Comparison of ENCODE assay signal across 8 cellular contexts in the genomic region with DNA sequence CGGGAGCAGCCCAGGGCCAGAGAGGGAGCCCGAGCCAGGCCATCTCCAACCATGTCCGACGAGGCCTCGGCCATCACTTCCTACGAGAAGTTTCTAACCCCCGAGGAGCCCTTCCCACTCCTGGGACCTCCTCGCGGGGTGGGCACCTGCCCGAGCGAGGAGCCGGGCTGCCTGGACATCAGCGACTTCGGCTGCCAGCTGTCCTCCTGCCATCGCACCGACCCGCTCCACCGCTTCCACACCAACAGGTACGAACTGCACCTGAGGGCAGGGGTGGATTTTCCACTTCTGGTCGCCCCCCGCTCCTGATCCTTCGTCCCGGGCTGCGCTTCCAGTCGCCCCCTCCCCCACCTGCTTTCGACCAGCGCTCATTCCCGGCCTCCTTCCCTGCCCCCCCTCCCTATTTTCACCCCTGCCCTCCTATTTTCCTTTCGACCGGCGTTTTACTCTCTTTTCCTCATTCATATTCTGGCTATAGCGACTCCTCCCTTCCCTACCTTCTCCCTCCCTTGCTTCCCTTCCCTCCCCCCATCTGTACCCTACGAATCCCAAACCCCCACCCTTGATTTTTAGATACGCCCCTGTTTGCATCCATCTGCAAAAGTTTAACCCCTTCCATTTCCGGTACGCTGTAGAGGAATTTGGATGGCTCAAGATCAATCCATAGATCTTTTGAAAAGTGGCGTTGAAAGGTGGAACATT. TPM values are rescaled to one million over a fixed set of nuclear protein-coding genes. Genes with fewer than 3 reads are reported as not detected.
DNase-seq lines count a peak whose midpoint lies in the region; ATAC-seq, FAIRE-seq and TF ChIP-seq lines count a peak whose summit lies in the region.

No MANE protein-coding gene starts in this region.

- POLR2A ChIA-PET in GM12878 (lab: Charles Lee): interaction anchor here (0.6 to 3.7 kb wide), 2 partner anchors 10 to 20 kb away, joined by 6 to 16 read pairs; partner anchors contain the start of gene SLC25A53

- intact Hi-C loops in GM12878 (cut with micrococcal nuclease; ENCODE audit: unreplicated experiment) (loop anchor here (1.0 kb wide), 1 partner anchor 10 kb away; the partner anchor contains the start of gene SLC25A53), lower lobe of right lung (cut with DNase I) (no loop called here)

- no TSS peak for BruUV-seq in GM12878 (replicated peaks; lab: Mats Ljungman, UMichigan)

- H3K4me2 ChIP-seq in BLaER1: peak overlapping the region; percentile 63
- H3K4me2 ChIP-seq in GM12878 (ENCODE audit: control insufficient read depth, insufficient read depth): 0 out of 2 replicates have a peak overlapping the region, but pooled peaks have one; percentile 32

- RAD21 ChIA-PET in GM12878 (lab: Charles Lee; ENCODE audit: unreplicated experiment): no interaction called here

- H3K4me3 ChIP-seq in BLaER1 (peak overlapping the region; percentile 85), GM12878 (peak overlapping the region; percentile 73), lower lobe of right lung (peak overlapping the region; percentile 78), tibial nerve (peak overlapping the region; percentile 54 to 87 (median 70))

- H3K27me3 ChIP-seq in BLaER1 (no peaks in the 10 kb centered on the region), GM12878 (replicated peaks in 1 of 2; ENCODE audit: control insufficient read depth in 2 of 2, insufficient read depth in 2 of 2, low read length in 1 of 2) (no peaks in the 10 kb centered on the region), lower lobe of right lung (ENCODE audit: low read depth) (no peaks in the 10 kb centered on the region), tibial nerve (peaks cover 0 to 7% of the 10 kb centered on the region in 2 donors)

- H3K9me3 ChIP-seq in BLaER1: peaks cover 7% of the 10 kb centered on the region
- H3K9me3 ChIP-seq in GM12878 (replicated peaks; ENCODE audit: control insufficient read depth, insufficient read depth, low read length): no peaks in the 10 kb centered on the region; the same call in 2 of the 3 replicates
- no peaks in the 10 kb centered on the region for H3K9me3 ChIP-seq in lower lobe of right lung
- H3K9me3 ChIP-seq in tibial nerve: no peaks in the 10 kb centered on the region

- H3K36me3 ChIP-seq in BLaER1 (no peaks in the 10 kb centered on the region), GM12878 (ENCODE audit: control insufficient read depth in 2 of 2, insufficient read depth in 2 of 2, low read length in 1 of 2) (no peaks in the 10 kb centered on the region), lower lobe of right lung (no peaks in the 10 kb centered on the region), tibial nerve (no peaks in the 10 kb centered on the region)

- FAIRE-seq in GM12878 (lab: Jason Lieb, UNC): no peak

- no peak for TF ChIP-seq EP300 in GM12878 (IDR thresholded peaks at IDR 0.05; ENCODE audit: borderline replicate concordance in 1 of 2, control insufficient read depth in 1 of 2, low read depth in 2 of 2, low read length in 2 of 2)
- no peak for TF ChIP-seq EP300 in tibial nerve (IDR thresholded peaks at IDR 0.05)

- H3K4me1 ChIP-seq in BLaER1 (peaks cover 16% of the 10 kb centered on the region), GM12878 (ENCODE audit: control insufficient read depth, insufficient read depth, low read length) (peaks cover 4% of the 10 kb centered on the region), lower lobe of right lung (peaks cover 9% of the 10 kb centered on the region), tibial nerve (peaks cover 0 to 22% (median 5%) of the 10 kb centered on the region in 4 donors)

- WGBS in GM12878 (ENCODE audit: insufficient coverage, insufficient replicate concordance, low lambda C conversion rate, missing lambda C conversion rate): 8% methylated on average over 27 of the region's 37 CpGs
- 0 to 39% methylated on average over 17 to 36 of the region's 37 CpGs for WGBS in tibial nerve, 2 donors

- CTCF ChIA-PET in GM12878 (lab: Yijun Ruan, JAX): interaction anchor here (0.6 to 2.3 kb wide), 2 partner anchors 24 to 28 kb away, joined by 3 to 12 read pairs; no protein-coding TSS in a partner anchor

- H3K79me2 ChIP-seq in GM12878 (ENCODE audit: control insufficient read depth, insufficient read depth, low read length): peaks cover 21% of the 10 kb centered on the region

- SMC1A ChIA-PET in GM12878 (lab: Charles Lee; ENCODE audit: uncharacterized antibody, unreplicated experiment): interaction anchor here (1.0 to 3.2 kb wide), 2 partner anchors 10 to 58 kb away, joined by 3 to 20 read pairs; partner anchors contain the start of gene SLC25A53

- no peak for TF ChIP-seq CTCF in GM12878 (IDR thresholded peaks at IDR 0.05 in 2 of 3, conservative IDR thresholded peaks at IDR 0.05 in 1 of 3; ENCODE audit: control insufficient read depth in 2 of 3, extremely low read depth in 1 of 3, insufficient read depth in 1 of 3, low read depth in 3 of 3, low read length in 3 of 3)
- TF ChIP-seq CTCF in lower lobe of right lung (IDR thresholded peaks at IDR 0.05): no peak
- no peak for TF ChIP-seq CTCF in tibial nerve (IDR thresholded peaks at IDR 0.05)

- H3K27ac ChIP-seq in BLaER1 (peak overlapping the region; percentile 73), GM12878 (ENCODE audit: control insufficient read depth, insufficient read depth) (peak overlapping the region; percentile 70), lower lobe of right lung (peak overlapping the region; percentile 88), tibial nerve (peak overlapping the region; percentile 71 to 92 (median 86))

- peak; percentile 15 for ATAC-seq in HG03378 (IDR thresholded peaks at IDR 0.05; ENCODE audit: unreplicated experiment)
- no peak for ATAC-seq in GM12878
- peak in 1 of 2 donors; percentile 5 for ATAC-seq in lower lobe of right lung

- H3K9ac ChIP-seq in BLaER1 (peak overlapping the region; percentile 82), GM12878 (ENCODE audit: control insufficient read depth, insufficient read depth, low read length) (peak overlapping the region; percentile 69)

- no peak for DNase-seq in GM12878 (ENCODE audit: low read depth, low spot score)
- DNase-seq in lower lobe of right lung: no peak
- peak in 1 of 2 donors; percentile 7 for DNase-seq in tibial nerve (ENCODE audit: low spot score in 2 of 2)
- DNase-seq in DMS153 treated with DMSO at 0.1 percent for 48 hours (lab: John Stamatoyannopoulos, UW; ENCODE audit: unreplicated experiment): no peak
- no peak for DNase-seq in NCI-H510A (lab: John Stamatoyannopoulos, UW)
- no peak for DNase-seq in NCI-H1105 treated with DMSO at 0.1 percent for 48 hours (lab: John Stamatoyannopoulos, UW)

- in situ Hi-C loops in GM12878 (cut with MboI): no loop called here

- H2AFZ ChIP-seq in GM12878 (ENCODE audit: control insufficient read depth, low read depth, low read length): peak overlapping the region; percentile 62

- no peak for TF ChIP-seq POLR2A in GM12878 (IDR thresholded peaks at IDR 0.05; ENCODE audit: low read depth, low read length)
- no peak for TF ChIP-seq POLR2A in tibial nerve (IDR thresholded peaks at IDR 0.05)

- TF ChIP-seq RAD21 in GM12878 (IDR thresholded peaks at IDR 0.05; ENCODE audit: insufficient read depth, low read depth, low read length): no peak

- peaks cover 21% of the 10 kb centered on the region; the same call in 1 of the 2 replicates for H4K20me1 ChIP-seq in BLaER1
- H4K20me1 ChIP-seq in GM12878 (ENCODE audit: control insufficient read depth, insufficient read depth): no peaks in the 10 kb centered on the region

RNA-seq across cellular contexts. Expression of gene FAM199X, which starts 0.6 kb away (rescaled TPM):
- total RNA-seq in GM12878 (2013; cell fraction: nucleolus; rRNA removed): 30.2 and 30.8 TPM in 2 replicates
- total RNA-seq in GM12878 (2014; rRNA removed) (9.3 and 12.6 TPM in 2 replicates), GM12878 (2014; rRNA removed; fragmentation: Illumina TruSeq; extraction: Trizol) (9.1 and 9.4 TPM in 2 replicates), GM12878 (2021) (9.6 and 9.9 TPM in 2 replicates), lower lobe of right lung (16.6 TPM), tibial nerve (10 to 100 TPM; 21.6 to 44.4 (median 34.0) TPM)
- 2.8 TPM for polyA plus RNA-seq in GM12878 (2011; ENCODE audit: low read depth)
- polyA plus RNA-seq in GM12878 (2011; rRNA removed) (8.9 and 14.8 TPM in 2 replicates), GM12878 (2014; fragmentation: Illumina TruSeq; extraction: Trizol) (8.6 and 10.4 TPM in 2 replicates), GM12878 (2014; fragmentation: Nextera tagmentation; extraction: Ambion mirVana) (1 to 10 TPM; 2.4 to 2.7 TPM), GM12878 (2014; rRNA removed) (5.9 and 7.3 TPM in 2 replicates), GM12878 (2016; fragmentation: Nextera tagmentation; extraction: Ambion mirVana) (10 to 100 TPM in 1 of 2 experiments, 1 to 10 TPM in 1; 9.7 to 10.9 TPM)
- 2.8 and 3.2 TPM in 2 replicates for polyA plus RNA-seq in GM12878 (2011; cell fraction: cytosol; rRNA removed)
- polyA plus RNA-seq in GM12878 (2011; cell fraction: nucleus; rRNA removed): 6.5 and 6.8 TPM in 2 replicates
- polyA plus RNA-seq in GM12878 (2012): 5.6 and 6.2 TPM in 2 replicates
- 6.3 and 6.6 TPM in 2 replicates for polyA minus RNA-seq in GM12878 (2011; rRNA and poly(A)+ RNA removed)
- polyA minus RNA-seq in GM12878 (2011; cell fraction: cytosol; rRNA and poly(A)+ RNA removed): 3.1 and 4.1 TPM in 2 replicates
- 3.9 and 5.0 TPM in 2 replicates for polyA minus RNA-seq in GM12878 (2011; cell fraction: nucleus; rRNA and poly(A)+ RNA removed)

RNA-seq across cellular contexts. Expression of gene SLC25A53, which starts 10.1 kb away (rescaled TPM):
- total RNA-seq in GM12878 (2013; cell fraction: nucleolus; rRNA removed): 21.5 and 32.1 TPM in 2 replicates
- 7.5 and 8.9 TPM in 2 replicates for total RNA-seq in GM12878 (2014; rRNA removed)
- 6.7 and 7.9 TPM in 2 replicates for total RNA-seq in GM12878 (2014; rRNA removed; fragmentation: Illumina TruSeq; extraction: Trizol)
- total RNA-seq in GM12878 (2021): 5.5 and 5.6 TPM in 2 replicates
- polyA plus RNA-seq in GM12878 (2011; ENCODE audit: low read depth): 2.6 TPM
- polyA plus RNA-seq in GM12878 (2011; rRNA removed): 11.4 and 13.9 TPM in 2 replicates
- 9.5 and 11.6 TPM in 2 replicates for polyA plus RNA-seq in GM12878 (2011; cell fraction: cytosol; rRNA removed)
- 8.4 and 9.7 TPM in 2 replicates for polyA plus RNA-seq in GM12878 (2011; cell fraction: nucleus; rRNA removed)
- 4.2 and 5.5 TPM in 2 replicates for polyA plus RNA-seq in GM12878 (2012)
- polyA plus RNA-seq in GM12878 (2014; fragmentation: Illumina TruSeq; extraction: Trizol): 9.4 and 10.1 TPM in 2 replicates
- polyA plus RNA-seq in GM12878 (2014; fragmentation: Nextera tagmentation; extraction: Ambion mirVana): 1 to 10 TPM; 4.1 to 5.0 TPM
- polyA plus RNA-seq in GM12878 (2014; rRNA removed): 8.3 and 10.2 TPM in 2 replicates
- 1 to 10 TPM; 6.6 to 7.3 TPM for polyA plus RNA-seq in GM12878 (2016; fragmentation: Nextera tagmentation; extraction: Ambion mirVana)
- polyA minus RNA-seq in GM12878 (2011; rRNA and poly(A)+ RNA removed): 6.6 and 8.4 TPM in 2 replicates
- polyA minus RNA-seq in GM12878 (2011; cell fraction: cytosol; rRNA and poly(A)+ RNA removed): 2.7 and 6.0 TPM in 2 replicates
- 4.8 and 6.4 TPM in 2 replicates for polyA minus RNA-seq in GM12878 (2011; cell fraction: nucleus; rRNA and poly(A)+ RNA removed)
- 13.4 TPM for total RNA-seq in lower lobe of right lung
- 10 to 100 TPM in 2 of 4 donors, 1 to 10 TPM in 2; 2.2 to 26.1 (median 13.2) TPM for total RNA-seq in tibial nerve

RNA-seq across cellular contexts. Expression of gene ZCCHC18, which starts 54.6 kb away (rescaled TPM):
- 2.1 and 2.6 TPM in 2 replicates for total RNA-seq in GM12878 (2013; cell fraction: nucleolus; rRNA removed)
- total RNA-seq in GM12878 (2014; rRNA removed): 2.0 and 3.5 TPM in 2 replicates
- 1.7 and 3.8 TPM in 2 replicates for total RNA-seq in GM12878 (2014; rRNA removed; fragmentation: Illumina TruSeq; extraction: Trizol)
- 1.7 and 2.6 TPM in 2 replicates for total RNA-seq in GM12878 (2021)
- polyA plus RNA-seq in GM12878 (2011; ENCODE audit: low read depth): 0.63 TPM
- 2.6 and 3.0 TPM in 2 replicates for polyA plus RNA-seq in GM12878 (2011; rRNA removed)
- polyA plus RNA-seq in GM12878 (2011; cell fraction: cytosol; rRNA removed): 4.3 and 7.1 TPM in 2 replicates
- 5.7 and 9.2 TPM in 2 replicates for polyA plus RNA-seq in GM12878 (2011; cell fraction: nucleus; rRNA removed)
- 0.66 and 1.9 TPM in 2 replicates for polyA plus RNA-seq in GM12878 (2012)
- 3.0 and 4.2 TPM in 2 replicates for polyA plus RNA-seq in GM12878 (2014; fragmentation: Illumina TruSeq; extraction: Trizol)
- 1 to 10 TPM; 1.0 to 1.7 TPM for polyA plus RNA-seq in GM12878 (2014; fragmentation: Nextera tagmentation; extraction: Ambion mirVana)
- polyA plus RNA-seq in GM12878 (2014; rRNA removed): 3.1 and 3.6 TPM in 2 replicates
- 1 to 10 TPM; 2.1 to 2.6 TPM for polyA plus RNA-seq in GM12878 (2016; fragmentation: Nextera tagmentation; extraction: Ambion mirVana)
- 1.3 TPM in 2 replicates for polyA minus RNA-seq in GM12878 (2011; rRNA and poly(A)+ RNA removed)
- polyA minus RNA-seq in GM12878 (2011; cell fraction: cytosol; rRNA and poly(A)+ RNA removed): not detected in 2 replicates
- 2.1 and 3.5 TPM in 2 replicates for polyA minus RNA-seq in GM12878 (2011; cell fraction: nucleus; rRNA and poly(A)+ RNA removed)
- 0.24 TPM for total RNA-seq in lower lobe of right lung
- 1 to 10 TPM; 1.3 to 3.3 (median 1.7) TPM for total RNA-seq in tibial nerve
